ENCODE assay signal across 23 cellular contexts in genomic region chr2:63434597-63434996, GRCh38.
DNase-seq lines count a peak whose midpoint lies in the region; ATAC-seq and TF ChIP-seq lines count a peak whose summit lies in the region.
"Had no signal": no experiment of that assay in that cellular context is flagged by ENCODE, and none has a peak within 500 bp of the region (broad histone marks: within the 10 kb centered on the region; RNA-seq: fewer than 3 reads in every experiment).

No MANE protein-coding gene starts in this region.

- no peaks in the 10 kb centered on the region for H3K27me3 ChIP-seq in neural cell (ENCODE audit: insufficient read depth, low read depth, low read length)
- H3K27me3 ChIP-seq: BLaER1 had no signal

- H4K20me1 ChIP-seq in neural cell (ENCODE audit: insufficient read depth): no peaks in the 10 kb centered on the region
- H4K20me1 ChIP-seq: BLaER1 had no signal

- TF ChIP-seq RAD21 in neural cell (conservative IDR thresholded peaks at IDR 0.05): no peak

- TF ChIP-seq CTCF in neural cell (IDR thresholded peaks at IDR 0.05; ENCODE audit: poor library complexity, severe bottlenecking): no peak

- H3K79me2 ChIP-seq in neural cell (replicated peaks; ENCODE audit: insufficient read depth, low read length): no peaks in the 10 kb centered on the region

- H3K9ac ChIP-seq in neural cell (ENCODE audit: low read length): no peak overlapping the region
- H3K9ac ChIP-seq: BLaER1 had no signal

- H3K27ac ChIP-seq in neural cell (ENCODE audit: low read length): no peak overlapping the region
- H3K27ac ChIP-seq: BLaER1 had no signal

- H3K4me3 ChIP-seq in neural cell (ENCODE audit: low read length): peak overlapping the region; percentile 20
- H3K4me3 ChIP-seq: BLaER1, GM23338 had no signal

- DNase-seq in NCI-H748 (lab: John Stamatoyannopoulos, UW; ENCODE audit: unreplicated experiment) (peak; percentile 84), NCI-H748 treated with DMSO at 0.1 percent for 48 hours (lab: John Stamatoyannopoulos, UW) (no peak), NCI-H146 (lab: John Stamatoyannopoulos, UW) (peak; percentile 43), NCI-H2227 treated with DMSO at 0.1 percent for 48 hours (lab: John Stamatoyannopoulos, UW) (peak; percentile 40), left colon (no peak)
- no peak for DNase-seq in effector CD4-positive, alpha-beta T cell
- DNase-seq: CD4-positive, CD25-positive, alpha-beta regulatory T cell; DND-41; H9; Kasumi-1; NCI-H1694; NCI-H2029 treated with DMSO at 0.1 percent for 48 hours; NCI-H2171 treated with DMSO at 0.1 percent for 48 hours; NCI-H446; NCI-H524 treated with DMSO at 0.1 percent for 48 hours; PC-3; T-helper 17 cell had no signal

- intact Hi-C loops in left colon (cut with DNase I, micrococcal nuclease): no loop called here

- H3K9me2 ChIP-seq in neural cell (ENCODE audit: insufficient read depth, low read length): no peaks in the 10 kb centered on the region

- no peaks in the 10 kb centered on the region for H3K36me3 ChIP-seq in neural cell (ENCODE audit: insufficient read depth, low read length)
- H3K36me3 ChIP-seq: BLaER1 had no signal

- H2AFZ ChIP-seq in neural cell (ENCODE audit: low read depth, low read length): no peak overlapping the region
- H2AFZ ChIP-seq: GM23338 had no signal

- TF ChIP-seq EP300 in neural cell (conservative IDR thresholded peaks at IDR 0.05; ENCODE audit: poor library complexity, severe bottlenecking): peak; percentile 29

- H3K4me2 ChIP-seq in neural cell (ENCODE audit: low read length): peak overlapping the region; percentile 2
- H3K4me2 ChIP-seq: BLaER1, GM23338 had no signal

- peaks cover 3% of the 10 kb centered on the region for H3F3A ChIP-seq in neural cell (ENCODE audit: insufficient read depth, low read length, poor library complexity, severe bottlenecking)

- ATAC-seq in left colon: no peak
- no peak for ATAC-seq in HG02678 (IDR thresholded peaks at IDR 0.05; ENCODE audit: unreplicated experiment)
- ATAC-seq: GM23338, HepG2, PC-3, SK-N-SH treated with all-trans-retinoic acid at 6 μM for 48 hours, T-helper 17 cell had no signal

- no peaks in the 10 kb centered on the region for H3K9me3 ChIP-seq in neural cell (ENCODE audit: low read length)
- H3K9me3 ChIP-seq: BLaER1 had no signal

TF ChIP-seq in neural cell, 6 proteins besides CTCF, POLR2A, EP300 and RAD21:
- TF ChIP-seq SMC3 (conservative IDR thresholded peaks at IDR 0.05; ENCODE audit: poor library complexity): no peak
- TF ChIP-seq EZH2 (IDR thresholded peaks at IDR 0.05; ENCODE audit: borderline replicate concordance, insufficient read depth, low read length, poor library complexity, severe bottlenecking): no peak
- no peak for TF ChIP-seq REST (IDR thresholded peaks at IDR 0.05; ENCODE audit: borderline replicate concordance)

Comparison
In these comparisons a context has a peak if more than half of its experiments do, and no peak if none do; other contexts are left out.
1. DNase-seq: peak in NCI-H748 (single experiment), NCI-H146 (single experiment) and NCI-H2227 treated with DMSO at 0.1 percent for 48 hours (single experiment); none in NCI-H748 treated with DMSO at 0.1 percent for 48 hours (single experiment), left colon (0 of 2) and effector CD4-positive, alpha-beta T cell (single experiment).